ENCODE assay signal across 15 cellular contexts in the genomic region with DNA sequence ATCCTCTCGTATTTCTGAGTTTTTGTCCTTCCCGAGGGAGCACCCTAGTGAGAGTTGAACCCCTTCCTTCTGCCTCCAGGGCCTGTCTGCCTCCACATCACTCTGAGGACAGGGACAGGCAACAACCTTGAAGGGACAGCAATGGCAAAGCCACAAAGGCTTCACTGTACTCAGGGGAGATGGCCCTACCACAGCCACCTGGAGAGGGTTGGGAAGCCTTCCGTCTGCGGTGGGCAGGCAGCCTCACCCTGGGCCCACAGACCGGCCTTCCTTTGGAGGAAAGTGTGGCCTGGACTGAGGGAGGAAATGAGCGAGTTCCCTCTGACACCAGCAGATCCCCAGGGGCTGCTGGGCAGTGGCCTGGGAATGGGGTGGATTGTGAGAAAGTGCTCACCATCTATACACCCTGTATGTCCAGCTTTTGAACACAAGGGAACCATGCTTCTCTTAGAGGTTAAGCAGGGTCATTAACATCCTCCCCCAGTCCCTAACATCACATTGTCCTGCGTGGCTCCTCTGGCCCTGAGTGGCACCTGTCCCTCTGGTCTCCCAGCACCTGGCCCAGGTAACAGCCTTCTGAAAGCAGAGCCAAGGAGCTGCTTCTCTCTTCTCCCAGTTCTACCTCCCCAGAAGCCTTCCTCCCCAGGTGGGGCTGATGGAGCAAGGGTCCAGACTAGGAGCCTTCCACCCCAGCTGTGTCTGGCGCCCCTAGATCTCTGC. TPM values are rescaled to one million over a fixed set of nuclear protein-coding genes. Genes with fewer than 3 reads are reported as not detected.
DNase-seq lines count a peak whose midpoint lies in the region; ATAC-seq and TF ChIP-seq lines count a peak whose summit lies in the region.
"Had no signal": no experiment of that assay in that cellular context is flagged by ENCODE, and none has a peak within 500 bp of the region (broad histone marks: within the 10 kb centered on the region; RNA-seq: fewer than 3 reads in every experiment).

No MANE protein-coding gene starts in this region.

- no peak overlapping the region for H3K4me3 ChIP-seq in BLaER1 treated with 17β-estradiol and CSF1 and Interleukin-3, amounts not matched to agents 10 nM and 100 nM
- H3K4me3 ChIP-seq in GM23338 = no peak overlapping the region
- H3K4me3 ChIP-seq in subcutaneous abdominal adipose tissue (ENCODE audit: low read depth in 1 of 5, low read length in 5 of 5) = no peak overlapping the region

- no peak for TF ChIP-seq CTCF in GM23338 (conservative IDR thresholded peaks at IDR 0.05; ENCODE audit: low read depth in 2 of 2)

- H4K20me1 ChIP-seq in BLaER1 treated with 17β-estradiol and CSF1 and Interleukin-3, amounts not matched to agents 10 nM and 100 nM = peaks cover 12 to 64% (median 57%) of the 10 kb centered on the region in 11 experiments; a peak in 18 of 22 replicates
- H4K20me1 ChIP-seq in GM23338 (replicated peaks; ENCODE audit: insufficient read depth) = peaks cover 4% of the 10 kb centered on the region; the same call in 1 of the 2 replicates

- no peaks in the 10 kb centered on the region for H3K9me2 ChIP-seq in GM23338 (ENCODE audit: insufficient read depth)

- H3K4me2 ChIP-seq in BLaER1 treated with 17β-estradiol and CSF1 and Interleukin-3, amounts not matched to agents 10 nM and 100 nM = peak overlapping the region in 8 of 11 experiments; percentile 32 to 71 (median 64); a peak in 16 of 22 replicates
- H3K4me2 ChIP-seq in GM23338 = no peak overlapping the region

- DNase-seq in GM23338 (ENCODE audit: low spot score) = no peak
- no peak for DNase-seq in effector memory CD8-positive, alpha-beta T cell
- DNase-seq in inferior parietal cortex (ENCODE audit: extremely low spot score) = no peak
- DNase-seq in activated T-helper 2 cell treated with anti-CD3 and anti-CD28 coated beads, Interferon-gamma antibody, Interleukin-2, Interleukin-4, amounts not matched to agents 10 μg/mL and 5 μg/mL and 100 μg/mL, durations not matched to agents 14 hours and 24 hours and 36 hours (ENCODE audit: low spot score) = no peak
- DNase-seq in NCI-H1417 (lab: John Stamatoyannopoulos, UW) = no peak
- DNase-seq: ACHN; BE2C; Calu3; CD8-positive, alpha-beta T cell; DMS79 treated with DMSO at 0.1 percent for 48 hours; GF-D8; H9 had no signal

- peaks cover 39 to 60% (median 52%) of the 10 kb centered on the region in 10 experiments for H3K4me1 ChIP-seq in BLaER1 treated with 17β-estradiol and CSF1 and Interleukin-3, amounts not matched to agents 10 nM and 100 nM
- H3K4me1 ChIP-seq in GM23338 (ENCODE audit: insufficient read depth) = peaks cover 14% of the 10 kb centered on the region
- H3K4me1 ChIP-seq in subcutaneous abdominal adipose tissue (ENCODE audit: control insufficient read depth in 5 of 5, insufficient read depth in 5 of 5, low read length in 5 of 5) = peaks cover 12 to 43% (median 23%) of the 10 kb centered on the region in 5 donors
- H3K4me1 ChIP-seq: BE2C had no signal

- intact Hi-C loops in activated T-helper 2 cell treated with anti-CD3 and anti-CD28 coated beads, Interferon-gamma antibody, Interleukin-2, Interleukin-4, amounts not matched to agents 10 μg/mL and 5 μg/mL and 100 μg/mL, durations not matched to agents 14 hours and 24 hours and 36 hours (cut with micrococcal nuclease) = no loop called here

- H3K9ac ChIP-seq in BLaER1 treated with 17β-estradiol and CSF1 and Interleukin-3, amounts not matched to agents 10 nM and 100 nM = peak overlapping the region in 1 of 11 experiments; percentile 14; a peak in 2 of 22 replicates
- H3K9ac ChIP-seq in subcutaneous abdominal adipose tissue (ENCODE audit: low read length in 5 of 5) = peak overlapping the region in 1 of 5 donors; percentile 19

- peaks cover 12% of the 10 kb centered on the region for H3K27me3 Mint-ChIP-seq in GM23338 (ENCODE audit: insufficient read depth, low read depth, poor library complexity)
- H3K27me3 Mint-ChIP-seq in effector memory CD8-positive, alpha-beta T cell = no peaks in the 10 kb centered on the region
- no peaks in the 10 kb centered on the region for H3K27me3 Mint-ChIP-seq in activated T-helper 2 cell treated with anti-CD3 and anti-CD28 coated beads, Interferon-gamma antibody, Interleukin-2, Interleukin-4, amounts not matched to agents 10 μg/mL and 5 μg/mL and 100 μg/mL, durations not matched to agents 14 hours and 24 hours and 36 hours (ENCODE audit: low read depth)

- ATAC-seq in GM23338 = no peak
- ATAC-seq in effector memory CD8-positive, alpha-beta T cell (replicated peaks) = no peak
- ATAC-seq: CD8-positive, alpha-beta T cell had no signal

- H3K4me1 Mint-ChIP-seq in GM23338 = peaks cover 28% of the 10 kb centered on the region
- peaks cover 33% of the 10 kb centered on the region in 2 donors for H3K4me1 Mint-ChIP-seq in effector memory CD8-positive, alpha-beta T cell (ENCODE audit: low read depth in 2 of 2)
- H3K4me1 Mint-ChIP-seq in activated T-helper 2 cell treated with anti-CD3 and anti-CD28 coated beads, Interferon-gamma antibody, Interleukin-2, Interleukin-4, amounts not matched to agents 10 μg/mL and 5 μg/mL and 100 μg/mL, durations not matched to agents 14 hours and 24 hours and 36 hours (ENCODE audit: low read depth) = peaks cover 25% of the 10 kb centered on the region

- H3K36me3 Mint-ChIP-seq in GM23338 (ENCODE audit: low read depth) = peaks cover 15% of the 10 kb centered on the region; the same call in 2 of the 3 replicates
- peaks cover 10% of the 10 kb centered on the region for H3K36me3 Mint-ChIP-seq in effector memory CD8-positive, alpha-beta T cell (ENCODE audit: insufficient read depth)
- peaks cover 27% of the 10 kb centered on the region for H3K36me3 Mint-ChIP-seq in activated T-helper 2 cell treated with anti-CD3 and anti-CD28 coated beads, Interferon-gamma antibody, Interleukin-2, Interleukin-4, amounts not matched to agents 10 μg/mL and 5 μg/mL and 100 μg/mL, durations not matched to agents 14 hours and 24 hours and 36 hours (ENCODE audit: low read depth)

- no peaks in the 10 kb centered on the region for H3K9me3 ChIP-seq in BLaER1 treated with 17β-estradiol and CSF1 and Interleukin-3, amounts not matched to agents 10 nM and 100 nM (replicated peaks in 1 of 11)
- H3K9me3 ChIP-seq in subcutaneous abdominal adipose tissue (ENCODE audit: control insufficient read depth in 5 of 5, low read length in 5 of 5) = no peaks in the 10 kb centered on the region
- H3K9me3 ChIP-seq: BE2C had no signal

- no peaks in the 10 kb centered on the region for H3K27me3 ChIP-seq in BLaER1 treated with 17β-estradiol and CSF1 and Interleukin-3, amounts not matched to agents 10 nM and 100 nM
- no peaks in the 10 kb centered on the region for H3K27me3 ChIP-seq in GM23338 (ENCODE audit: insufficient read depth)
- H3K27me3 ChIP-seq in subcutaneous abdominal adipose tissue (ENCODE audit: control insufficient read depth in 5 of 5, insufficient read depth in 4 of 5, low read length in 5 of 5) = no peaks in the 10 kb centered on the region
- H3K27me3 ChIP-seq: BE2C had no signal

- H3K27ac ChIP-seq in BLaER1 treated with 17β-estradiol and CSF1 and Interleukin-3, amounts not matched to agents 10 nM and 100 nM = peak overlapping the region in 3 of 11 experiments; percentile 19 to 30 (median 28); a peak in 2 of 22 replicates
- H3K27ac ChIP-seq in GM23338 (ENCODE audit: low read depth) (no peak overlapping the region), subcutaneous abdominal adipose tissue (ENCODE audit: low read depth, low read length) (peak overlapping the region; percentile 10)
- H3K27ac ChIP-seq: HL-60 had no signal

- H3K9me3 Mint-ChIP-seq in GM23338 = no peaks in the 10 kb centered on the region
- H3K9me3 Mint-ChIP-seq in effector memory CD8-positive, alpha-beta T cell = no peaks in the 10 kb centered on the region
- H3K9me3 Mint-ChIP-seq in activated T-helper 2 cell treated with anti-CD3 and anti-CD28 coated beads, Interferon-gamma antibody, Interleukin-2, Interleukin-4, amounts not matched to agents 10 μg/mL and 5 μg/mL and 100 μg/mL, durations not matched to agents 14 hours and 24 hours and 36 hours = no peaks in the 10 kb centered on the region
- H3K9me3 Mint-ChIP-seq: CD8-positive, alpha-beta T cell; H9 had no signal

- H3K4me3 Mint-ChIP-seq in GM23338 = no peak overlapping the region
- no peak overlapping the region for H3K4me3 Mint-ChIP-seq in effector memory CD8-positive, alpha-beta T cell
- no peak overlapping the region for H3K4me3 Mint-ChIP-seq in activated T-helper 2 cell treated with anti-CD3 and anti-CD28 coated beads, Interferon-gamma antibody, Interleukin-2, Interleukin-4, amounts not matched to agents 10 μg/mL and 5 μg/mL and 100 μg/mL, durations not matched to agents 14 hours and 24 hours and 36 hours (ENCODE audit: low read depth)
- H3K4me3 Mint-ChIP-seq: CD8-positive, alpha-beta T cell; H9 had no signal

- peaks cover 4% of the 10 kb centered on the region; the same call in 1 of the 2 replicates for H3K79me2 ChIP-seq in GM23338 (replicated peaks; ENCODE audit: insufficient read depth)

- no peaks in the 10 kb centered on the region for H3F3A ChIP-seq in GM23338 (replicated peaks; ENCODE audit: low read depth)

- H3K27ac Mint-ChIP-seq in GM23338 = 0 out of 2 replicates have a peak overlapping the region, but pooled peaks have one; percentile 46
- peak overlapping the region; percentile 28 to 76 for H3K27ac Mint-ChIP-seq in effector memory CD8-positive, alpha-beta T cell
- H3K27ac Mint-ChIP-seq in activated T-helper 2 cell treated with anti-CD3 and anti-CD28 coated beads, Interferon-gamma antibody, Interleukin-2, Interleukin-4, amounts not matched to agents 10 μg/mL and 5 μg/mL and 100 μg/mL, durations not matched to agents 14 hours and 24 hours and 36 hours = no peak overlapping the region
- H3K27ac Mint-ChIP-seq: CD8-positive, alpha-beta T cell had no signal

- H3K36me3 ChIP-seq in BLaER1 treated with 17β-estradiol and CSF1 and Interleukin-3, amounts not matched to agents 10 nM and 100 nM = peaks cover 24 to 56% (median 36%) of the 10 kb centered on the region in 11 experiments
- no peaks in the 10 kb centered on the region for H3K36me3 ChIP-seq in GM23338 (ENCODE audit: insufficient read depth)
- H3K36me3 ChIP-seq in subcutaneous abdominal adipose tissue (ENCODE audit: control insufficient read depth in 5 of 5, insufficient read depth in 5 of 5, low read length in 5 of 5) = peaks cover 0 to 35% (median 32%) of the 10 kb centered on the region in 5 donors
- H3K36me3 ChIP-seq: BE2C had no signal

- H2AFZ ChIP-seq in GM23338 = no peak overlapping the region

TF ChIP-seq in GM23338, 12 proteins besides CTCF, POLR2A, EP300 and RAD21 (continues in another document):
- no peak for TF ChIP-seq POLR2AphosphoS5 (IDR thresholded peaks at IDR 0.05; ENCODE audit: low read depth)

RNA-seq across cellular contexts. Expression of a gene that starts 6.8 kb away (rescaled TPM):
- total RNA-seq in GM23338 (2014; rRNA removed; shearing (Covaris generic)) = 6.9 and 11.0 TPM in 2 replicates
- polyA plus RNA-seq in GM23338 (2016; fragmentation: Nextera tagmentation; extraction: Ambion mirVana) = 6.8 and 7.7 TPM in 2 replicates
- total RNA-seq in activated T-helper 2 cell treated with anti-CD3 and anti-CD28 coated beads, Interferon-gamma antibody, Interleukin-2, Interleukin-4, amounts not matched to agents 10 μg/mL and 5 μg/mL and 100 μg/mL, durations not matched to agents 14 hours and 24 hours and 36 hours = 17.1 and 18.1 TPM in 2 replicates

RNA-seq across cellular contexts. Expression of a gene that starts 35.5 kb away (rescaled TPM):
- total RNA-seq in GM23338 (2014; rRNA removed; shearing (Covaris generic)) = 14.6 and 15.4 TPM in 2 replicates
- 5.6 and 9.5 TPM in 2 replicates for polyA plus RNA-seq in GM23338 (2016; fragmentation: Nextera tagmentation; extraction: Ambion mirVana)
- 21.5 and 24.0 TPM in 2 replicates for total RNA-seq in activated T-helper 2 cell treated with anti-CD3 and anti-CD28 coated beads, Interferon-gamma antibody, Interleukin-2, Interleukin-4, amounts not matched to agents 10 μg/mL and 5 μg/mL and 100 μg/mL, durations not matched to agents 14 hours and 24 hours and 36 hours
